7 cellular contexts compared by ENCODE assay signal in the genomic region with DNA sequence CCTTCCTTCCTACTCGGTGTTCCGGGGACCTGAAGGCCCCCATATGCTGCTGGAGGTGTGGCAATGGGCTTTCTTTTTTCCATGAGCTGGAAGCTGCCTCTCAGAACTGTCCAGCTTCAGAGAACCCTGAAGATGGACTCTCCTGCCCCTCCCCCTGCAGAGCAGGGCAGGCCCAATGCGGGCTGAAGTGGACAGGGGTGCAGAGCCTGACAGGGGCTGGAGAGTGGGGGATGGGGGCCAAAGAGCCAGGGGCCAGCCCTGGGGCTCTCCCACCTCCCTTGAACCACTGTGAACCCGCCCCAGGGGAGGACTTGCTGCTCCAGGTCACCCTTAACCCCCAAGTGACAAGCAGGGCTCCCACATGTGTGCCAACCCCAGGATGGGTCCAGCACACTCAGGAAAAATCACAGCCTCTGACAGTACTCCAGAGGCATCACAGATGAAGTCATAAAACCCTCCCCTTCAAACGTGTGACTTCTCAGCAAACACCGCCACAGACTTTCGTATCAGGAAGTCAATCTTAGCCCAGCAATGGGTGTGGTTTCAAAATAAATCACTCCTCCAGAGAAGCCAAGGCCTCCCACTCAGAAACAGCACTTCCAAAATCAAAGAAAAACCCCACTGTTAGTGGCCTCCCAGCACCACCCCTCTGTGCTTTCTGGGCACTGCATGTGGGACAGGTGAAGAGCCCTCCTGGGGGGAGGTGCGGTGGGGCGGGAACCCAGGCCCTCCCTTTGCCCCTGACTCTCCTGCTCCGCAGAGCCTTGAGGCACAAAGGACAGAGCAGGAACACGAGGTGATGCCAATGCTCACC.
DNase-seq lines count a peak whose midpoint lies in the region; ATAC-seq lines count a peak whose summit lies in the region.

No MANE protein-coding gene starts in this region.

- peak overlapping the region; percentile 75 for H3K27ac ChIP-seq in right cardiac atrium (ENCODE audit: low read length)

- no peaks in the 10 kb centered on the region for H3K9me3 Mint-ChIP-seq in activated naive CD4-positive, alpha-beta T cell treated with anti-CD3 and anti-CD28 coated beads, Interleukin-2, amount 50 U/mL, for 24 hours

- peaks cover 37% of the 10 kb centered on the region for H3K4me1 ChIP-seq in right cardiac atrium (ENCODE audit: control insufficient read depth, insufficient read depth, low read length)

- H3K9me3 ChIP-seq in right cardiac atrium (ENCODE audit: control insufficient read depth, low read length): no peaks in the 10 kb centered on the region

- 43% methylated on average over 11 of the region's 11 CpGs for WGBS in right cardiac atrium

- no peaks in the 10 kb centered on the region for H3K27me3 ChIP-seq in right cardiac atrium (ENCODE audit: control insufficient read depth, insufficient read depth)

- no peak overlapping the region for H3K4me3 ChIP-seq in right cardiac atrium (ENCODE audit: low read length)

- DNase-seq in OCI-M1 (lab: John Stamatoyannopoulos, UW): peak; percentile 63
- DNase-seq in right cardiac atrium: peak in 1 of 3 donors; percentile 72
- DNase-seq in stimulated activated CD4-positive, alpha-beta T cell treated with anti-CD3 and anti-CD28 coated beads, TNF-alpha, amount 100 ng/mL, for 24 hours (ENCODE audit: low read depth in 3 of 3): peak in 2 of 3 experiments; percentile 40 to 49
- DNase-seq in NCI-H1048 (lab: John Stamatoyannopoulos, UW): no peak

- ATAC-seq in GM21723 (IDR thresholded peaks at IDR 0.05; ENCODE audit: unreplicated experiment) (peak; percentile 41), right cardiac atrium (peak; percentile 24 to 67), GM18861 (IDR thresholded peaks at IDR 0.05; ENCODE audit: unreplicated experiment) (no peak)

- H3K4me3 Mint-ChIP-seq in activated naive CD4-positive, alpha-beta T cell treated with anti-CD3 and anti-CD28 coated beads, Interleukin-2, amount 50 U/mL, for 24 hours: peak overlapping the region; percentile 81

- H3K27ac Mint-ChIP-seq in activated naive CD4-positive, alpha-beta T cell treated with anti-CD3 and anti-CD28 coated beads, Interleukin-2, amount 50 U/mL, for 24 hours: peak overlapping the region; percentile 92

- intact Hi-C loops in right cardiac atrium (cut with DNase I): no loop called here

- H3K36me3 Mint-ChIP-seq in activated naive CD4-positive, alpha-beta T cell treated with anti-CD3 and anti-CD28 coated beads, Interleukin-2, amount 50 U/mL, for 24 hours: peaks cover 2% of the 10 kb centered on the region

- H3K27me3 Mint-ChIP-seq in activated naive CD4-positive, alpha-beta T cell treated with anti-CD3 and anti-CD28 coated beads, Interleukin-2, amount 50 U/mL, for 24 hours: no peaks in the 10 kb centered on the region

- H3K4me1 Mint-ChIP-seq in activated naive CD4-positive, alpha-beta T cell treated with anti-CD3 and anti-CD28 coated beads, Interleukin-2, amount 50 U/mL, for 24 hours: peaks cover 87% of the 10 kb centered on the region
